11 cellular contexts compared by ENCODE assay signal in genomic region chr7:111528331-111528730, GRCh38. TPM values are rescaled to one million over a fixed set of nuclear protein-coding genes. Genes with fewer than 3 reads are reported as not detected.
DNase-seq lines count a peak whose midpoint lies in the region; ATAC-seq, FAIRE-seq and TF ChIP-seq lines count a peak whose summit lies in the region.
"Had no signal": no experiment of that assay in that cellular context is flagged by ENCODE, and none has a peak within 500 bp of the region (broad histone marks: within the 10 kb centered on the region; RNA-seq: fewer than 3 reads in every experiment).

No MANE protein-coding gene starts in this region.

- 88 to 100% (median 95%) methylated on average over 1 of the region's 1 CpG for WGBS in adrenal gland, 4 donors

- peaks cover 26% of the 10 kb centered on the region for H3K36me3 Mint-ChIP-seq in activated naive CD8-positive, alpha-beta T cell treated with anti-CD3 and anti-CD28 coated beads for 36 hours

- DNase-seq in GM18507 (ENCODE audit: extremely low spot score, insufficient read length, low read depth): no peak
- DNase-seq in activated naive CD8-positive, alpha-beta T cell treated with anti-CD3 and anti-CD28 coated beads for 36 hours: peak; percentile 5
- no peak for DNase-seq in AG08395 (ENCODE audit: low spot score)
- DNase-seq in adrenal gland: no peak
- DNase-seq in A172 (ENCODE audit: low spot score): no peak
- DNase-seq: heart right ventricle had no signal

- H3K4me3 Mint-ChIP-seq in activated naive CD8-positive, alpha-beta T cell treated with anti-CD3 and anti-CD28 coated beads for 36 hours: no peak overlapping the region

- no peaks in the 10 kb centered on the region for H3K27me3 ChIP-seq in adrenal gland
- H3K27me3 ChIP-seq: heart right ventricle, tibial nerve had no signal

- H3K27ac Mint-ChIP-seq in activated naive CD8-positive, alpha-beta T cell treated with anti-CD3 and anti-CD28 coated beads for 36 hours: peak overlapping the region; percentile 14

- no peak overlapping the region for H3K27ac ChIP-seq in adrenal gland
- H3K27ac ChIP-seq: coronary artery, tibial nerve had no signal

- no peaks in the 10 kb centered on the region for H3K9me3 Mint-ChIP-seq in activated naive CD8-positive, alpha-beta T cell treated with anti-CD3 and anti-CD28 coated beads for 36 hours

- peak; percentile 75 for FAIRE-seq in GM18507 (lab: Jason Lieb, UNC)

- peak; percentile 50 for ATAC-seq in GM21515 (IDR thresholded peaks at IDR 0.05; ENCODE audit: unreplicated experiment)
- peak; percentile 53 for ATAC-seq in HG03108 (IDR thresholded peaks at IDR 0.05; ENCODE audit: unreplicated experiment)
- ATAC-seq in SK-N-SH treated with all-trans-retinoic acid at 6 μM for 48 hours: no peak
- ATAC-seq: heart right ventricle had no signal

- TF ChIP-seq POLR2A in adrenal gland (IDR thresholded peaks at IDR 0.05): no peak

- TF ChIP-seq CTCF in adrenal gland (IDR thresholded peaks at IDR 0.05): no peak

- peaks cover 42% of the 10 kb centered on the region for H3K4me1 Mint-ChIP-seq in activated naive CD8-positive, alpha-beta T cell treated with anti-CD3 and anti-CD28 coated beads for 36 hours

- H3K27me3 Mint-ChIP-seq in activated naive CD8-positive, alpha-beta T cell treated with anti-CD3 and anti-CD28 coated beads for 36 hours: no peaks in the 10 kb centered on the region

- no peaks in the 10 kb centered on the region for H3K36me3 ChIP-seq in adrenal gland (replicated peaks in 1 of 2)
- H3K36me3 ChIP-seq: heart right ventricle, tibial nerve had no signal

- no peaks in the 10 kb centered on the region for H3K9me3 ChIP-seq in adrenal gland (replicated peaks in 1 of 3)
- H3K9me3 ChIP-seq: heart right ventricle, tibial nerve had no signal

- H3K4me3 ChIP-seq in adrenal gland: no peak overlapping the region
- H3K4me3 ChIP-seq: coronary artery, heart right ventricle, tibial nerve had no signal

- H3K4me1 ChIP-seq in adrenal gland (replicated peaks in 1 of 2): peaks cover 0 to 28% of the 10 kb centered on the region in 2 donors

- intact Hi-C loops in adrenal gland (cut with DNase I): no loop called here

TF ChIP-seq in SK-N-SH treated with all-trans-retinoic acid at 6 μM for 48 hours, 23 proteins besides CTCF, POLR2A, EP300 and RAD21:
- TF ChIP-seq ZNF565 (CRISPR knock-in tag; conservative IDR thresholded peaks at IDR 0.05; ENCODE audit: low read depth) (no peak), SNAI2 (CRISPR knock-in tag; IDR thresholded peaks at IDR 0.05) (no peak), ZNF8 (CRISPR knock-in tag; IDR thresholded peaks at IDR 0.05) (no peak), ZFP30 (CRISPR knock-in tag; IDR thresholded peaks at IDR 0.05) (no peak), PPARA (CRISPR knock-in tag; IDR thresholded peaks at IDR 0.05; ENCODE audit: borderline replicate concordance) (no peak), RARB (CRISPR knock-in tag; IDR thresholded peaks at IDR 0.05) (no peak), CSRNP3 (CRISPR knock-in tag; IDR thresholded peaks at IDR 0.05) (no peak), ZC3H10 (CRISPR knock-in tag; IDR thresholded peaks at IDR 0.05) (no peak), ZNF70 (CRISPR knock-in tag; IDR thresholded peaks at IDR 0.05) (no peak), OSR1 (CRISPR knock-in tag; IDR thresholded peaks at IDR 0.05) (no peak), ARNTL (CRISPR knock-in tag; IDR thresholded peaks at IDR 0.05; ENCODE audit: borderline replicate concordance, low read depth) (no peak), CSDC2 (CRISPR knock-in tag; IDR thresholded peaks at IDR 0.05) (no peak), POU6F1 (CRISPR knock-in tag; IDR thresholded peaks at IDR 0.05; ENCODE audit: borderline replicate concordance, low read depth) (no peak)

RNA-seq across cellular contexts. Expression of gene IMMP2L, which starts 34.0 kb away (rescaled TPM):
- 10 to 100 TPM; 18.5 to 20.9 TPM for total RNA-seq in activated naive CD8-positive, alpha-beta T cell treated with anti-CD3 and anti-CD28 coated beads for 36 hours
- 10 to 100 TPM; 13.4 to 34.1 (median 26.2) TPM for total RNA-seq in adrenal gland
- polyA plus RNA-seq in adrenal gland: 10 to 100 TPM; 13.6 to 27.7 (median 14.7) TPM
- 10.8 and 22.6 TPM in 2 replicates for total RNA-seq in A172 (2014; rRNA removed; shearing (Covaris generic))
